ENCODE assay signal across 8 cellular contexts in the genomic region with DNA sequence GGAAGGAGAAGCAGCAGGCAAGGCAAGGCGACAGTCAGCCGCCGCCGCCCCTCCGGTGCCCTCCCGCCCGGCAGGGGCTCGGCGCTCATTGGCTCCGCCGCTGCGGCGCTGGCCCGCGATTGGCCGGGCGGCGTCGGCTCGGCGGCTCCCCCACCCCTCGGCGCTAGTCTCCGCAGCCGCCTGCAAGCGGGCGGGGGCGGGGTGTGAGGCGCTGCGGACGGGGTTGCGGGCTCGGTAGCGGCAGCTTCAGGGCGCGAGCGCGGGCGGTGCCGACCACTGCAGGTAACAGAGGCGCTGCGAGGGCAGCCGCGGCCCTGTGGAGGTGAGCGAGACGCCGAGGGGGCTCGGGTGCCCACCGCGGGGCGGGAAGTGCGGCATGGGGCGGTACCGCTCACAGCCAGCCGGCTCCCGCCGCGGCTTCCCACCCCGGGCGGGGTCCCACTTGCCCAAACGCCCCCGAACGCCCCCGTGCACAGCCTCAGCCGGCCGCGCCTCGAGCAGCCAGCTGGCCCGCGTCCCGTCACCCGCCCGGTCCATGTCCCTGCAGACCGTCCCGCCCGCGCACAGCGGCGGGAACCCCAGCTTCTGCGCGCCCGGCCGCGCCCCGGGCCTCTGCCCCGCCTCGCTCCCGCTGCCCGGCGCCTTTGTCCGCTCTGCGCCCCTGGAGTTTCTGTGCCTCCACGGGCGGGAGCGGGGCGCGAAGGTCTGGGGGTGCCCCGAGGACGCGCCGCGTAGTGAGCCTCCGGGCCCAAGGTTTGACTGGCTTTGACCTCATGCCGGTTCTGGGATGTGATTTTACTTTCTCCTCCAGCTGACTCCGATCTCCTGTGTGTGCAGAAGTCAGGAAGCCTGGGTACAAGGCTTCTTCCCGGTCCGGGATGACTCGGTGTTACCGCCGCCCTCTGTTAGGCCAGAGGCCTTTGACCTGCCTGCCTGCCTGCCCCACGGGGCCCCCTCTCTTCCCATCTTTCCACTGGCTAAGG. TPM values are rescaled to one million over a fixed set of nuclear protein-coding genes. Genes with fewer than 3 reads are reported as not detected.
DNase-seq lines count a peak whose midpoint lies in the region; ATAC-seq and TF ChIP-seq lines count a peak whose summit lies in the region.

A gene (plus strand): TSS at position 166 of the 983 bp plus-strand sequence. CDS start 4,480 bp downstream, outside the sequence.

- ATAC-seq in DND-41 (ENCODE audit: insufficient read depth, low read depth) (peak; percentile 96), GM21723 (IDR thresholded peaks at IDR 0.05; ENCODE audit: unreplicated experiment) (peak; percentile 96), natural killer cell (peak; percentile 97 to 98 (median 98))
- peak; percentile 98 to 99 for ATAC-seq in stimulated activated naive B cell treated with anti-CD40 and anti-IgM and Interleukin-4, amounts not matched to agents 10 μg/mL and 1 μg/mL and 100 μg/mL, for 72 hours (replicated peaks)

- H3K27me3 Mint-ChIP-seq in natural killer cell (ENCODE audit: low read depth in 2 of 2): no peaks in the 10 kb centered on the region
- no peaks in the 10 kb centered on the region for H3K27me3 Mint-ChIP-seq in stimulated activated naive B cell treated with anti-CD40 and anti-IgM and Interleukin-4, amounts not matched to agents 10 μg/mL and 1 μg/mL and 100 μg/mL, for 72 hours

- peak within 1 kb of the TSS; percentile 45 for H3K27ac ChIP-seq in DND-41 (ENCODE audit: low read length)

- peaks cover 26% of the 10 kb centered on the region for H3K4me1 ChIP-seq in DND-41 (ENCODE audit: insufficient read depth, low read length)

- H3K36me3 Mint-ChIP-seq in natural killer cell: no peaks in the 10 kb centered on the region
- peaks cover 0 to 5% of the 10 kb centered on the region in 2 donors for H3K36me3 Mint-ChIP-seq in stimulated activated naive B cell treated with anti-CD40 and anti-IgM and Interleukin-4, amounts not matched to agents 10 μg/mL and 1 μg/mL and 100 μg/mL, for 72 hours

- TF ChIP-seq CTCF in DND-41 (IDR thresholded peaks at IDR 0.05; ENCODE audit: borderline replicate concordance, extremely low read depth, low read length, poor library complexity, severe bottlenecking) (no peak), fibroblast of pulmonary artery (IDR thresholded peaks at IDR 0.05; ENCODE audit: low read length, missing control alignments) (no peak), natural killer cell (IDR thresholded peaks at IDR 0.05) (no peak)

- intact Hi-C loops in natural killer cell (cut with micrococcal nuclease): no loop called here

- H2AFZ ChIP-seq in DND-41 (ENCODE audit: low read depth, low read length): peak within 1 kb of the TSS; percentile 89

- H3K36me3 ChIP-seq in DND-41 (ENCODE audit: insufficient read depth, low read length): peaks cover 14% of the 10 kb centered on the region; the same call in 1 of the 2 replicates

- H3K9ac ChIP-seq in DND-41 (ENCODE audit: low read depth, low read length): peak within 1 kb of the TSS; percentile 83

- H3K27me3 ChIP-seq in DND-41 (ENCODE audit: insufficient read depth, low read length, poor library complexity): no peaks in the 10 kb centered on the region

- peak within 1 kb of the TSS; percentile 94 for H3K4me3 Mint-ChIP-seq in natural killer cell
- peak within 1 kb of the TSS; percentile 89 to 90 for H3K4me3 Mint-ChIP-seq in stimulated activated naive B cell treated with anti-CD40 and anti-IgM and Interleukin-4, amounts not matched to agents 10 μg/mL and 1 μg/mL and 100 μg/mL, for 72 hours

- H3K9me3 ChIP-seq in DND-41 (ENCODE audit: insufficient read depth, low read length, severe bottlenecking): no peaks in the 10 kb centered on the region

- H3K79me2 ChIP-seq in DND-41 (ENCODE audit: insufficient read depth, low read length): peaks cover 16% of the 10 kb centered on the region

- H3K4me2 ChIP-seq in DND-41 (ENCODE audit: insufficient read depth, low read length): peak within 1 kb of the TSS; percentile 98

- no peaks in the 10 kb centered on the region for H3K9me3 Mint-ChIP-seq in natural killer cell
- H3K9me3 Mint-ChIP-seq in stimulated activated naive B cell treated with anti-CD40 and anti-IgM and Interleukin-4, amounts not matched to agents 10 μg/mL and 1 μg/mL and 100 μg/mL, for 72 hours: no peaks in the 10 kb centered on the region

- H3K4me3 ChIP-seq in DND-41 (ENCODE audit: low read depth in 1 of 2, low read length in 2 of 2): peak within 1 kb of the TSS; percentile 40 to 64
- H3K4me3 ChIP-seq in fibroblast of pulmonary artery (replicated peaks; ENCODE audit: low read depth, low read length): peak within 1 kb of the TSS; percentile 72

- H4K20me1 ChIP-seq in DND-41 (ENCODE audit: insufficient read depth, low read length): no peaks in the 10 kb centered on the region

- DNase-seq in DND-41 (peak; percentile 87), KG1 (lab: John Stamatoyannopoulos, UW) (peak; percentile 82), RPMI7951 (ENCODE audit: low read depth) (peak; percentile 91), fibroblast of pulmonary artery (ENCODE audit: low read depth) (peak; percentile 77), natural killer cell (peak; percentile 87)
- DNase-seq in activated T-helper 1 cell treated with anti-CD3 and anti-CD28 coated beads, Interleukin-2, amount 50 U/mL, for 16 hours (ENCODE audit: low read depth in 1 of 2, low spot score in 1 of 2): peak; percentile 59 to 79
- peak; percentile 76 for DNase-seq in stimulated activated naive B cell treated with anti-CD40 and anti-IgM and Interleukin-4, amounts not matched to agents 10 μg/mL and 1 μg/mL and 100 μg/mL, for 72 hours

- peaks cover 5 to 7% of the 10 kb centered on the region in 2 donors for H3K4me1 Mint-ChIP-seq in natural killer cell
- peaks cover 2 to 11% of the 10 kb centered on the region in 2 donors for H3K4me1 Mint-ChIP-seq in stimulated activated naive B cell treated with anti-CD40 and anti-IgM and Interleukin-4, amounts not matched to agents 10 μg/mL and 1 μg/mL and 100 μg/mL, for 72 hours

- peak within 1 kb of the TSS; percentile 61 to 84 for H3K27ac Mint-ChIP-seq in natural killer cell
- peak within 1 kb of the TSS; percentile 88 for H3K27ac Mint-ChIP-seq in stimulated activated naive B cell treated with anti-CD40 and anti-IgM and Interleukin-4, amounts not matched to agents 10 μg/mL and 1 μg/mL and 100 μg/mL, for 72 hours

RNA-seq across cellular contexts. Expression of the gene that starts here (rescaled TPM):
- total RNA-seq in RPMI7951 (2014; rRNA removed; shearing (Covaris generic)): 15.3 and 23.4 TPM in 2 replicates
- 1 to 10 TPM; 5.3 to 6.3 (median 5.8) TPM for total RNA-seq in natural killer cell

Comparison
In these comparisons a context has a peak if more than half of its experiments do, and no peak if none do; other contexts are left out.
1. Peak in every context shown above with its lines: DNase-seq, ATAC-seq, H3K4me3 ChIP-seq and H3K27ac ChIP-seq.